8 cellular contexts compared by ENCODE assay signal in the genomic region with DNA sequence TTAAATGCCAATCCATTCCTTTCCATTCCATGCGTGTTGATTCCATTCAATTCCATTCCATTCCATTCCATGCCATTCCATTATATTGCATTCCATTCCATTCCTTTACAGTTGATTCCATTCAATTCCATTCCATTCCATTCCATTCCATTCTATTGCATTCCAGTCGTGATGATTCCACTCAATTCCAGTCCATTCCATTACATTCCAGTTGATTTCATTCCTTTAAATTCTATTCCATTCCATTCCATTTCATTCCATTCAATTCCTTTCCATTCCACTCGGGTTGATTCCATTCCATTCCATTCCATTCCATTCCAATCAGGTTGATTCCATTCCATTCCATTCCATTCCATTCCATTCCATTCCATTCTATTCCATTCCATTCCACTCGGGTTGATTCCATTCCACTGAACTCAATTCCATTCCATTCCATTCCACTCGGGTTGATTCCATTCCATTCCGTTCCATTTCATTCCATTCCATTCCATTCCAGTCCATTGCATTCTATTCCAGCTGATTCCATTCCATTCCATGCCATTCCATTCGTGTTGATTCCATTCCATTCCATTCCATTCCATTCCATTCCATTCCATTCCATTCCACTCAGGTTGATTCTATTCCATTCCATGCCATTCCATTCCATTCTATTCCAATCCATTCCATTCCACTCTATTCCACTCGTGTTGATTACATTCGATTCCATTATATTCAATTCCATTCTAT.
A peak's percentile ranks its signal among the peaks of the same experiment; 100 is the strongest.
DNase-seq lines count a peak whose midpoint lies in the region; ATAC-seq and TF ChIP-seq lines count a peak whose summit lies in the region.
"Not testable (repeated sequence)": the region's sequence is repeated elsewhere in the genome, so short reads cannot be mapped to it uniquely, and the experiment has no call there.

No MANE protein-coding gene starts in this region.

- not testable (repeated sequence) for H3K9me3 Mint-ChIP-seq in activated T-helper 17 cell treated with anti-CD3 and anti-CD28 coated beads, Interleukin-2, amount 50 U/mL, for 72 hours; stimulated activated memory B cell treated with anti-CD40 and anti-IgM and Interleukin-4, amounts not matched to agents 10 μg/mL and 1 μg/mL and 100 μg/mL, for 72 hours

- not testable (repeated sequence) for TF ChIP-seq CTCF in heart left ventricle (IDR thresholded peaks at IDR 0.05)

- H3K27ac ChIP-seq in heart left ventricle: not testable (repeated sequence)

- not testable (repeated sequence) for H3K27ac Mint-ChIP-seq in activated T-helper 17 cell treated with anti-CD3 and anti-CD28 coated beads, Interleukin-2, amount 50 U/mL, for 72 hours; stimulated activated memory B cell treated with anti-CD40 and anti-IgM and Interleukin-4, amounts not matched to agents 10 μg/mL and 1 μg/mL and 100 μg/mL, for 72 hours

- ATAC-seq in GM18520 (IDR thresholded peaks at IDR 0.05; ENCODE audit: unreplicated experiment) (peak; percentile 19), GM21360 (IDR thresholded peaks at IDR 0.05; ENCODE audit: unreplicated experiment) (peak; percentile 22), HG02943 (IDR thresholded peaks at IDR 0.05; ENCODE audit: low read depth, unreplicated experiment) (peak; percentile 36), HG03521 (IDR thresholded peaks at IDR 0.05; ENCODE audit: unreplicated experiment) (peak; percentile 25), heart left ventricle (peak; percentile 34 to 58 (median 56))
- peak; percentile 37 for ATAC-seq in activated T-helper 17 cell treated with anti-CD3 and anti-CD28 coated beads, Interleukin-2, amount 50 U/mL, for 72 hours (replicated peaks)
- ATAC-seq in stimulated activated memory B cell treated with anti-CD40 and anti-IgM and Interleukin-4, amounts not matched to agents 10 μg/mL and 1 μg/mL and 100 μg/mL, for 72 hours: peak; percentile 62

- 50 to 63% (median 57%) methylated on average over 9 of the region's 9 CpGs for WGBS in heart left ventricle, 4 donors

- H3K36me3 Mint-ChIP-seq in activated T-helper 17 cell treated with anti-CD3 and anti-CD28 coated beads, Interleukin-2, amount 50 U/mL, for 72 hours (ENCODE audit: low read depth); stimulated activated memory B cell treated with anti-CD40 and anti-IgM and Interleukin-4, amounts not matched to agents 10 μg/mL and 1 μg/mL and 100 μg/mL, for 72 hours: not testable (repeated sequence)

- not testable (repeated sequence) for H3K4me3 ChIP-seq in heart left ventricle

- not testable (repeated sequence) for H3K4me3 Mint-ChIP-seq in activated T-helper 17 cell treated with anti-CD3 and anti-CD28 coated beads, Interleukin-2, amount 50 U/mL, for 72 hours; stimulated activated memory B cell treated with anti-CD40 and anti-IgM and Interleukin-4, amounts not matched to agents 10 μg/mL and 1 μg/mL and 100 μg/mL, for 72 hours

- not testable (repeated sequence) for H3K27me3 ChIP-seq in heart left ventricle

- intact Hi-C loops in heart left ventricle (cut with DNase I): not testable (repeated sequence)

- not testable (repeated sequence) for TF ChIP-seq POLR2A in heart left ventricle (IDR thresholded peaks at IDR 0.05)

- not testable (repeated sequence) for H3K4me1 ChIP-seq in heart left ventricle

- not testable (repeated sequence) for DNase-seq in heart left ventricle
- peak; percentile 25 to 34 for DNase-seq in lung microvascular endothelial cell (ENCODE audit: low read depth in 2 of 2)

- H3K9me3 ChIP-seq in heart left ventricle: peaks cover 0 to 54% (median 1%) of the 10 kb centered on the region in 12 donors

- H3K27me3 Mint-ChIP-seq in activated T-helper 17 cell treated with anti-CD3 and anti-CD28 coated beads, Interleukin-2, amount 50 U/mL, for 72 hours; stimulated activated memory B cell treated with anti-CD40 and anti-IgM and Interleukin-4, amounts not matched to agents 10 μg/mL and 1 μg/mL and 100 μg/mL, for 72 hours: not testable (repeated sequence)

- H3K4me1 Mint-ChIP-seq in activated T-helper 17 cell treated with anti-CD3 and anti-CD28 coated beads, Interleukin-2, amount 50 U/mL, for 72 hours; stimulated activated memory B cell treated with anti-CD40 and anti-IgM and Interleukin-4, amounts not matched to agents 10 μg/mL and 1 μg/mL and 100 μg/mL, for 72 hours: not testable (repeated sequence)

- not testable (repeated sequence) for H3K36me3 ChIP-seq in heart left ventricle
